In the genomic region with DNA sequence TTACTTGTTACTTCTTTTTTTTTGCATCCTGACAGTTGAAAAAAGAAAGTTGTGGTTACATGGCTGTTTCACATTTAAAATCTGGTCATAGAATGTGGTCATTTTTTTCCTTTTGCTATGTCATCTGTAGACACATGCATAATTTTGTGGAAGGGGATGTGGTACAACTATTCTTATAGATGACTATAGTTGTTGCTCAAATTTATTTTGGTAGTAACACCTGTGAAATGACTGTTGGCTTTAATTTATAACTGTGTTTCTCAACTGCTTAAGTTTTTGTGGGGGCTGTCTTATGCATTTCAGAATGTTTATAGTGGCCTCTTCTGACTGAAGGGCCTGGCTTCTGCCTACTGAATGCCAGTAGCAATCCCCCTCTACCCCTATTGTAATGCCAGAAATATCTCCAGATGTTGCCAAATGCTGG, we compare ENCODE assay signal across 9 cellular contexts.
DNase-seq lines count a peak whose midpoint lies in the region; ATAC-seq, FAIRE-seq and TF ChIP-seq lines count a peak whose summit lies in the region.
"Had no signal": no experiment of that assay in that cellular context is flagged by ENCODE, and none has a peak within 500 bp of the region (broad histone marks: within the 10 kb centered on the region; RNA-seq: fewer than 3 reads in every experiment).

No MANE protein-coding gene starts in this region.

- DNase-seq in GM10266 (ENCODE audit: extremely low spot score) (peak; percentile 66), D721Med (ENCODE audit: insufficient read length, low spot score) (no peak), kidney tubule cell (ENCODE audit: low spot score) (no peak), NCI-H526 treated with DMSO at 0.1 percent for 48 hours (lab: John Stamatoyannopoulos, UW) (no peak)
- peak; percentile 9 for DNase-seq in T-helper 2 cell treated with Interferon-gamma antibody and Interleukin-4, amounts not matched to agents 5 μg/mL and 100 μg/mL, for 36 hours (ENCODE audit: low spot score)
- no peak for DNase-seq in stimulated activated naive CD4-positive, alpha-beta T cell treated with Interleukin-2 at 50 U/mL for 16 hours (lab: John Stamatoyannopoulos, UW)

- no peaks in the 10 kb centered on the region for H3K27me3 Mint-ChIP-seq in T-helper 2 cell treated with Interferon-gamma antibody and Interleukin-4, amounts not matched to agents 5 μg/mL and 100 μg/mL, for 36 hours (ENCODE audit: low read depth)

- ATAC-seq in GM19467 (IDR thresholded peaks at IDR 0.05; ENCODE audit: unreplicated experiment) (peak; percentile 93), HG03280 (IDR thresholded peaks at IDR 0.05; ENCODE audit: unreplicated experiment) (peak; percentile 97)

- peak; percentile 27 for TF ChIP-seq CTCF in GM10266 (IDR thresholded peaks at IDR 0.05; ENCODE audit: control insufficient read depth, insufficient read depth, low read depth, missing control alignments)
- no peak for TF ChIP-seq CTCF in D721Med (IDR thresholded peaks at IDR 0.05; ENCODE audit: insufficient read depth, missing control alignments)

- H3K4me3 Mint-ChIP-seq in T-helper 2 cell treated with Interferon-gamma antibody and Interleukin-4, amounts not matched to agents 5 μg/mL and 100 μg/mL, for 36 hours, result peak overlapping the region; percentile 1

- peaks cover 14% of the 10 kb centered on the region for H3K4me1 Mint-ChIP-seq in T-helper 2 cell treated with Interferon-gamma antibody and Interleukin-4, amounts not matched to agents 5 μg/mL and 100 μg/mL, for 36 hours (ENCODE audit: low read depth)

- H3K9me3 Mint-ChIP-seq in T-helper 2 cell treated with Interferon-gamma antibody and Interleukin-4, amounts not matched to agents 5 μg/mL and 100 μg/mL, for 36 hours, result peaks cover 7% of the 10 kb centered on the region

- H3K36me3 Mint-ChIP-seq in T-helper 2 cell treated with Interferon-gamma antibody and Interleukin-4, amounts not matched to agents 5 μg/mL and 100 μg/mL, for 36 hours (ENCODE audit: low read depth), result peaks cover 46% of the 10 kb centered on the region

- no peak for FAIRE-seq in D721Med (lab: Jason Lieb, UNC)
- FAIRE-seq: RCC 7860 had no signal

- H3K27ac Mint-ChIP-seq in T-helper 2 cell treated with Interferon-gamma antibody and Interleukin-4, amounts not matched to agents 5 μg/mL and 100 μg/mL, for 36 hours, result peak overlapping the region; percentile 13

Comparison
In these comparisons a context has a peak if more than half of its experiments do, and no peak if none do; other contexts are left out.
1. DNase-seq: peak in GM10266 (single experiment) and T-helper 2 cell treated with Interferon-gamma antibody and Interleukin-4, amounts not matched to agents 5 μg/mL and 100 μg/mL, for 36 hours (single experiment); none in D721Med (single experiment), stimulated activated naive CD4-positive, alpha-beta T cell treated with Interleukin-2 at 50 U/mL for 16 hours (single experiment), kidney tubule cell (single experiment) and NCI-H526 treated with DMSO at 0.1 percent for 48 hours (single experiment).